Comparison of ENCODE assay signal across 37 cellular contexts in the genomic region with DNA sequence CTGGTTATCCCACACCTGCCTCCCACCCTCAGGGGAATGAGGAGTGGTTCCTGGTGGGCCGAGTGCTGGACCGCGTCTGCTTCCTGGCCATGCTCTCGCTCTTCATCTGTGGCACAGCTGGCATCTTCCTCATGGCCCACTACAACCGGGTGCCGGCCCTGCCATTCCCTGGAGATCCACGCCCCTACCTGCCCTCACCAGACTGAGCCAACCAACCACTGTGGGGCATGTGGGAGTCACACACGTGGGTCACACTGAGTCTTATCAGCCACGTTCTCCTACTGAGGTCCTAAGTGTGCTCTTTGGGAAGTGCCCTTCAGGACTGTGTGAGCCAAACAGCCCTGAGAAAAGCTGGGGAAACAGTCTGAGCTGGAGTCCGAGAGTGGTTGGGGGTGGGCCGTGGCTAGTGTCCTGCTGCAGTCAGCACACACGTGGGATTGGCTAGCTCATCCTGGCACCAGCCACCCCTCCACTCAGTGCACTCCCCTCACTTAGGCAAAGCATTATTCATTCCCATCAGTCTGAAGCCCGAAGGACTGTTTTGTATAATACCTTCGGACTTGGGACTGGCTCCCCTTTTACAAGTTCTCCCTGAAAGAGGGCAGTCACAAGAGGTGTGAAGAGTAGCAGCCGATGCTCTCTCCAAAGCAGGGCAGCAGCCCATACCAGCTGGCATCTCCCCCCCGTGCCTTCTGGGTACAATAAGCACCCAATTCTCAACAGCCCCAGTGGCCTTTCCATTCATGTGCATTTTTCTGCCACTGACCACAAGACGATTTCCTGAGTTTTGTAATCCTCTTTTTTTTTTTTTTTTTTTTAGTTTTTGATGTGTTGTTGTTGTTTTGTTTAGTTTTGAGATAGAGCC. TPM values are rescaled to one million over a fixed set of nuclear protein-coding genes. Genes with fewer than 3 reads are reported as not detected.
DNase-seq lines count a peak whose midpoint lies in the region; ATAC-seq and TF ChIP-seq lines count a peak whose summit lies in the region.
"Had no signal": no experiment of that assay in that cellular context is flagged by ENCODE, and none has a peak within 500 bp of the region (broad histone marks: within the 10 kb centered on the region; RNA-seq: fewer than 3 reads in every experiment).

No MANE protein-coding gene starts in this region.

- H3K79me1 ChIP-seq in mesenchymal stem cell (replicated peaks; ENCODE audit: low read length, poor library complexity, severe bottlenecking), result peaks cover 32% of the 10 kb centered on the region

- no peaks in the 10 kb centered on the region for H3K9me2 ChIP-seq in SK-N-SH

- TF ChIP-seq RAD21 in SK-N-SH (IDR thresholded peaks at IDR 0.05; ENCODE audit: low read length), result no peak

- H3K9me3 ChIP-seq in SK-N-SH (no peaks in the 10 kb centered on the region), mesenchymal stem cell (ENCODE audit: control insufficient read depth, low read length) (peaks cover 3% of the 10 kb centered on the region), upper lobe of right lung (no peaks in the 10 kb centered on the region), T-helper 17 cell (ENCODE audit: control insufficient read depth, low read length, poor library complexity, severe bottlenecking) (no peaks in the 10 kb centered on the region)
- H3K9me3 ChIP-seq: esophagus squamous epithelium, right lobe of liver had no signal

- H3K27ac ChIP-seq in SK-N-SH (ENCODE audit: low read depth in 2 of 2, low read length in 1 of 2) (no peak overlapping the region), coronary artery (no peak overlapping the region), mesenchymal stem cell (ENCODE audit: low read length, poor library complexity, severe bottlenecking) (no peak overlapping the region), upper lobe of right lung (no peak overlapping the region)
- H3K27ac ChIP-seq: esophagus squamous epithelium, foreskin keratinocyte, heart left ventricle, neural progenitor cell, right lobe of liver, SJSA1 had no signal

- no peak overlapping the region for H2BK120ac ChIP-seq in mesenchymal stem cell (ENCODE audit: low read depth, low read length)

- peak overlapping the region; percentile 23 for H4K91ac ChIP-seq in mesenchymal stem cell (ENCODE audit: low read length)

- no peaks in the 10 kb centered on the region for H4K20me1 ChIP-seq in SK-N-SH (ENCODE audit: insufficient read depth)

- H3K36me3 ChIP-seq in SK-N-SH (replicated peaks in 1 of 2; ENCODE audit: control insufficient read depth in 1 of 2, insufficient read depth in 2 of 2, low read length in 1 of 2) (peaks cover 2 to 5% of the 10 kb centered on the region in 2 experiments), mesenchymal stem cell (ENCODE audit: control insufficient read depth in 1 of 2, insufficient read depth in 2 of 2, low read depth in 1 of 2, low read length in 2 of 2) (peaks cover 12 to 28% of the 10 kb centered on the region in 2 experiments), upper lobe of right lung (no peaks in the 10 kb centered on the region)
- H3K36me3 ChIP-seq: neural progenitor cell, right lobe of liver had no signal

- H3K4me1 Mint-ChIP-seq in T-helper 17 cell, result peaks cover 41% of the 10 kb centered on the region

- H2AFZ ChIP-seq in SK-N-SH (ENCODE audit: low read depth) (no peak overlapping the region), mesenchymal stem cell (ENCODE audit: low read depth, low read length) (no peak overlapping the region)
- H2AFZ ChIP-seq: neural progenitor cell had no signal

- no peak overlapping the region for H3K23ac ChIP-seq in mesenchymal stem cell (ENCODE audit: low read length in 2 of 2)

- H3K4me2 ChIP-seq in SK-N-SH (no peak overlapping the region), mesenchymal stem cell (ENCODE audit: low read length, poor library complexity, severe bottlenecking) (no peak overlapping the region)
- H3K4me2 ChIP-seq: neural progenitor cell had no signal

- intact Hi-C loops in upper lobe of right lung (cut with DNase I), result no loop called here

- no peak for TF ChIP-seq EP300 in SK-N-SH (IDR thresholded peaks at IDR 0.05; ENCODE audit: borderline replicate concordance in 1 of 2, low read depth in 1 of 2, low read length in 1 of 2)

- no peak overlapping the region for H2BK5ac ChIP-seq in mesenchymal stem cell (ENCODE audit: low read depth, low read length, poor library complexity, severe bottlenecking)

- H3K18ac ChIP-seq in mesenchymal stem cell (ENCODE audit: low read depth in 1 of 2, low read length in 2 of 2), result no peak overlapping the region

- no peak overlapping the region for H4K8ac ChIP-seq in mesenchymal stem cell (ENCODE audit: low read length)

- no peak for TF ChIP-seq CTCF in SK-N-SH (IDR thresholded peaks at IDR 0.05)
- no peak for TF ChIP-seq CTCF in coronary artery (IDR thresholded peaks at IDR 0.05)
- TF ChIP-seq CTCF in upper lobe of right lung (IDR thresholded peaks at IDR 0.05), result no peak

- H3F3A ChIP-seq in SK-N-SH (replicated peaks; ENCODE audit: insufficient read depth), result no peaks in the 10 kb centered on the region

- WGBS in SK-N-SH (ENCODE audit: low lambda C conversion rate), result 83% methylated on average over 9 of the region's 17 CpGs
- 93% methylated on average over 16 of the region's 17 CpGs for WGBS in mesenchymal stem cell

- no peak overlapping the region for H2BK15ac ChIP-seq in mesenchymal stem cell (ENCODE audit: low read depth, poor library complexity, severe bottlenecking)

- H3K4me3 Mint-ChIP-seq in T-helper 17 cell, result no peak overlapping the region
- H3K4me3 Mint-ChIP-seq: activated B cell treated with CpG ODN at 0.5 μM for 24 hours; activated CD4-positive, alpha-beta T cell treated with anti-CD3 and anti-CD28 coated beads, Interleukin-2, amount 10 ng/mL, durations not matched to agents 7 days and 5 days; activated CD8-positive, alpha-beta memory T cell treated with anti-CD3 and anti-CD28 coated beads, Interleukin-2, amount 10 ng/mL, durations not matched to agents 7 days and 5 days; activated T-cell treated with anti-CD3 and anti-CD28 coated beads, Interleukin-2, amount 50 U/mL, for 4 hours; neural progenitor cell had no signal

- H3K27me3 Mint-ChIP-seq in T-helper 17 cell, result no peaks in the 10 kb centered on the region
- H3K27me3 Mint-ChIP-seq: activated B cell treated with CpG ODN at 0.5 μM for 24 hours; activated CD4-positive, alpha-beta T cell treated with anti-CD3 and anti-CD28 coated beads, Interleukin-2, amount 10 ng/mL, durations not matched to agents 7 days and 5 days; activated CD8-positive, alpha-beta memory T cell treated with anti-CD3 and anti-CD28 coated beads, Interleukin-2, amount 10 ng/mL, durations not matched to agents 7 days and 5 days; CD4-positive, CD25-positive, alpha-beta regulatory T cell; T-cell had no signal

- H2AK5ac ChIP-seq in mesenchymal stem cell (ENCODE audit: low read length, severe bottlenecking), result no peak overlapping the region

- no peak overlapping the region for H2BK12ac ChIP-seq in mesenchymal stem cell (ENCODE audit: low read length in 2 of 2)

- no peaks in the 10 kb centered on the region for H3K36me3 Mint-ChIP-seq in T-helper 17 cell (ENCODE audit: low read depth)

- no peak overlapping the region for H3K14ac ChIP-seq in mesenchymal stem cell (ENCODE audit: low read length in 2 of 2)

- H3K4ac ChIP-seq in mesenchymal stem cell (ENCODE audit: low read depth in 1 of 2, low read length in 2 of 2), result no peak overlapping the region

- H3K9ac ChIP-seq in SK-N-SH (no peak overlapping the region), mesenchymal stem cell (ENCODE audit: low read length) (no peak overlapping the region)
- H3K9ac ChIP-seq: neural progenitor cell had no signal

- H3K4me1 ChIP-seq in SK-N-SH (ENCODE audit: control insufficient read depth in 1 of 2, insufficient read depth in 2 of 2, low read depth in 1 of 2, low read length in 1 of 2), result no peaks in the 10 kb centered on the region; a peak in 2 of 4 replicates
- H3K4me1 ChIP-seq in mesenchymal stem cell (ENCODE audit: control insufficient read depth, insufficient read depth, low read depth, low read length), result peaks cover 3% of the 10 kb centered on the region
- peaks cover 11% of the 10 kb centered on the region for H3K4me1 ChIP-seq in upper lobe of right lung
- H3K4me1 ChIP-seq: foreskin keratinocyte, SJSA1 had no signal

- CTCF ChIA-PET in SK-N-SH (lab: Yijun Ruan, JAX), result no interaction called here

- ATAC-seq in SK-N-SH treated with all-trans-retinoic acid at 6 μM for 48 hours (no peak), upper lobe of right lung (peak; percentile 55), GM21825 (IDR thresholded peaks at IDR 0.05; ENCODE audit: unreplicated experiment) (no peak), T-helper 17 cell (no peak)
- ATAC-seq: activated CD8-positive, alpha-beta memory T cell treated with anti-CD3 and anti-CD28 coated beads, Interleukin-2, amount 10 ng/mL, durations not matched to agents 7 days and 5 days; activated T-cell treated with anti-CD3 and anti-CD28 coated beads, Interleukin-2, amount 50 U/mL, for 4 hours; foreskin keratinocyte; heart left ventricle; right lobe of liver; T-cell had no signal

- no peak overlapping the region for H3K4me3 ChIP-seq in SK-N-SH (ENCODE audit: low read depth in 2 of 2, low read length in 1 of 2)
- H3K4me3 ChIP-seq in coronary artery, result no peak overlapping the region
- H3K4me3 ChIP-seq in mesenchymal stem cell (ENCODE audit: insufficient read depth in 1 of 2, low read depth in 1 of 2, low read length in 2 of 2), result no peak overlapping the region
- no peak overlapping the region for H3K4me3 ChIP-seq in upper lobe of right lung
- H3K4me3 ChIP-seq: esophagus squamous epithelium, heart left ventricle, neural progenitor cell, right lobe of liver, SJSA1 had no signal

- no peak overlapping the region for H3K27ac Mint-ChIP-seq in T-helper 17 cell
- H3K27ac Mint-ChIP-seq: activated B cell treated with CpG ODN at 0.5 μM for 24 hours; activated CD4-positive, alpha-beta T cell treated with anti-CD3 and anti-CD28 coated beads, Interleukin-2, amount 10 ng/mL, durations not matched to agents 7 days and 5 days; activated CD8-positive, alpha-beta memory T cell treated with anti-CD3 and anti-CD28 coated beads, Interleukin-2, amount 10 ng/mL, durations not matched to agents 7 days and 5 days; neural progenitor cell had no signal

- POLR2A ChIA-PET in SK-N-SH (lab: Yijun Ruan, JAX), result no interaction called here

- peaks cover 37% of the 10 kb centered on the region for H3K79me2 ChIP-seq in SK-N-SH (ENCODE audit: insufficient read depth)

- DNase-seq in SK-N-SH, result peak; percentile 12
- DNase-seq in coronary artery (ENCODE audit: low spot score), result peak; percentile 58
- DNase-seq in mesenchymal stem cell, result no peak
- no peak for DNase-seq in upper lobe of right lung
- DNase-seq in A172 (ENCODE audit: low spot score), result no peak
- DNase-seq in T-helper 17 cell, result no peak
- DNase-seq: 8988T; activated B cell treated with CpG ODN at 0.5 μM for 24 hours; activated CD4-positive, alpha-beta T cell treated with anti-CD3 and anti-CD28 coated beads, Interleukin-2, amount 10 ng/mL, durations not matched to agents 7 days and 5 days; activated CD8-positive, alpha-beta memory T cell treated with anti-CD3 and anti-CD28 coated beads, Interleukin-2, amount 10 ng/mL, durations not matched to agents 7 days and 5 days; activated naive CD4-positive, alpha-beta T cell; activated T-cell treated with anti-CD3 and anti-CD28 coated beads, Interleukin-2, amount 50 U/mL, for 4 hours; CD4-positive, CD25-positive, alpha-beta regulatory T cell; DMS79 treated with DMSO at 0.1 percent for 48 hours; esophagus squamous epithelium; foreskin keratinocyte; GDM1; IMR-90; kidney; mammary epithelial cell; NCI-H1105 treated with DMSO at 0.1 percent for 48 hours; NCI-H187 treated with DMSO at 0.1 percent for 48 hours; NCI-H2171; stimulated activated CD4-positive, alpha-beta T cell treated with anti-CD3 and anti-CD28 coated beads, Interleukin-4, amount 100 ng/mL, for 4 hours; T-cell; trophoblast cell had no signal

- H3K27me3 ChIP-seq in SK-N-SH (ENCODE audit: insufficient read depth), result no peaks in the 10 kb centered on the region
- peaks cover 0 to 1% of the 10 kb centered on the region in 2 experiments for H3K27me3 ChIP-seq in mesenchymal stem cell (ENCODE audit: control insufficient read depth in 1 of 2, insufficient read depth in 1 of 2, low read length in 2 of 2)
- H3K27me3 ChIP-seq in upper lobe of right lung, result no peaks in the 10 kb centered on the region
- H3K27me3 ChIP-seq: foreskin keratinocyte, heart left ventricle, neural progenitor cell, right lobe of liver, SJSA1 had no signal

RNA-seq across cellular contexts. Expression of a gene that starts 4.6 kb away (rescaled TPM):
- polyA plus RNA-seq in SK-N-SH (2012; rRNA removed), result 4.6 and 7.0 TPM in 2 replicates
- 5.5 and 6.1 TPM in 2 replicates for polyA plus RNA-seq in SK-N-SH (2012; cell fraction: cytosol; rRNA removed)
- 9.0 and 11.7 TPM in 2 replicates for polyA plus RNA-seq in SK-N-SH (2012; cell fraction: nucleus; rRNA removed)
- 2.6 TPM for polyA plus RNA-seq in mesenchymal stem cell (2013, experiment 1 of 2)
- 2.8 TPM for polyA plus RNA-seq in mesenchymal stem cell (2013, experiment 2 of 2)
- 3.9 TPM for total RNA-seq in upper lobe of right lung
- 11.5 and 11.8 TPM in 2 replicates for total RNA-seq in A172 (2014; rRNA removed; shearing (Covaris generic))
- total RNA-seq in T-helper 17 cell, result 10 to 100 TPM; 14.6 to 17.2 TPM

RNA-seq across cellular contexts. Expression of a gene that starts 4.7 kb away (rescaled TPM):
- polyA plus RNA-seq in SK-N-SH (2012; rRNA removed), result 27.6 and 29.1 TPM in 2 replicates
- polyA plus RNA-seq in SK-N-SH (2012; cell fraction: cytosol; rRNA removed), result 51.9 and 54.2 TPM in 2 replicates
- polyA plus RNA-seq in SK-N-SH (2012; cell fraction: nucleus; rRNA removed), result 37.0 and 55.6 TPM in 2 replicates
- 66.8 TPM for polyA plus RNA-seq in mesenchymal stem cell (2013, experiment 1 of 2)
- polyA plus RNA-seq in mesenchymal stem cell (2013, experiment 2 of 2), result 68.3 TPM
- total RNA-seq in upper lobe of right lung (68.0 TPM), T-helper 17 cell (10 to 100 TPM; 52.1 to 58.8 TPM)
- 122 and 140 TPM in 2 replicates for total RNA-seq in A172 (2014; rRNA removed; shearing (Covaris generic))

RNA-seq across cellular contexts. Expression of a gene that starts 6.3 kb away (rescaled TPM):
- polyA plus RNA-seq in SK-N-SH (2012; rRNA removed), result not detected in 2 replicates
- polyA plus RNA-seq in SK-N-SH (2012; cell fraction: cytosol; rRNA removed), result not detected in 2 replicates
- not detected in 2 replicates for polyA plus RNA-seq in SK-N-SH (2012; cell fraction: nucleus; rRNA removed)
- not detected for polyA plus RNA-seq in mesenchymal stem cell (2013, experiment 1 of 2)
- polyA plus RNA-seq in mesenchymal stem cell (2013, experiment 2 of 2), result not detected
- total RNA-seq in upper lobe of right lung (not detected), T-helper 17 cell (not detected)
- not detected in 2 replicates for total RNA-seq in A172 (2014; rRNA removed; shearing (Covaris generic))
- total RNA-seq: activated B cell treated with CpG ODN at 0.5 μM for 24 hours; activated CD4-positive, alpha-beta T cell treated with anti-CD3 and anti-CD28 coated beads, Interleukin-2, amount 10 ng/mL, durations not matched to agents 7 days and 5 days; activated CD8-positive, alpha-beta memory T cell treated with anti-CD3 and anti-CD28 coated beads, Interleukin-2, amount 10 ng/mL, durations not matched to agents 7 days and 5 days; activated T-cell treated with anti-CD3 and anti-CD28 coated beads, Interleukin-2, amount 50 U/mL, for 4 hours; CD4-positive, CD25-positive, alpha-beta regulatory T cell; dermis microvascular lymphatic vessel endothelial cell; esophagus squamous epithelium; foreskin keratinocyte; heart left ventricle; IMR-90; kidney; mammary epithelial cell; NCI-H460; right lobe of liver; RPMI7951; SJSA1; subcutaneous adipose tissue; T-cell had no signal
- polyA plus RNA-seq: adipose tissue, foreskin keratinocyte, heart left ventricle, IMR-90, mammary epithelial cell had no signal

RNA-seq across cellular contexts. Expression of a gene that starts 19.8 kb away (rescaled TPM):
- 0.12 TPM in 1 of 2 replicates, not detected in the other for polyA plus RNA-seq in SK-N-SH (2012; rRNA removed)
- polyA plus RNA-seq in SK-N-SH (2012; cell fraction: cytosol; rRNA removed), result not detected in 2 replicates
- 0.06 TPM in 1 of 2 replicates, not detected in the other for polyA plus RNA-seq in SK-N-SH (2012; cell fraction: nucleus; rRNA removed)
- polyA plus RNA-seq in mesenchymal stem cell (2013, experiment 1 of 2), result not detected
- not detected for polyA plus RNA-seq in mesenchymal stem cell (2013, experiment 2 of 2)
- total RNA-seq in upper lobe of right lung (not detected), T-helper 17 cell (not detected)
- total RNA-seq in A172 (2014; rRNA removed; shearing (Covaris generic)), result not detected in 2 replicates
- total RNA-seq: activated B cell treated with CpG ODN at 0.5 μM for 24 hours; activated CD4-positive, alpha-beta T cell treated with anti-CD3 and anti-CD28 coated beads, Interleukin-2, amount 10 ng/mL, durations not matched to agents 7 days and 5 days; activated CD8-positive, alpha-beta memory T cell treated with anti-CD3 and anti-CD28 coated beads, Interleukin-2, amount 10 ng/mL, durations not matched to agents 7 days and 5 days; activated T-cell treated with anti-CD3 and anti-CD28 coated beads, Interleukin-2, amount 50 U/mL, for 4 hours; CD4-positive, CD25-positive, alpha-beta regulatory T cell; dermis microvascular lymphatic vessel endothelial cell; esophagus squamous epithelium; foreskin keratinocyte; heart left ventricle; IMR-90; kidney; mammary epithelial cell; right lobe of liver; RPMI7951; SJSA1; subcutaneous adipose tissue; T-cell had no signal
- polyA plus RNA-seq: CD4-positive, CD25-positive, alpha-beta regulatory T cell; foreskin keratinocyte; heart left ventricle; IMR-90; mammary epithelial cell had no signal

RNA-seq across cellular contexts. Expression of a gene that starts 25.6 kb away (rescaled TPM):
- polyA plus RNA-seq in SK-N-SH (2012; rRNA removed), result not detected in 2 replicates
- polyA plus RNA-seq in SK-N-SH (2012; cell fraction: cytosol; rRNA removed), result not detected in 2 replicates
- polyA plus RNA-seq in SK-N-SH (2012; cell fraction: nucleus; rRNA removed), result not detected in 2 replicates
- polyA plus RNA-seq in mesenchymal stem cell (2013, experiment 1 of 2), result not detected
- polyA plus RNA-seq in mesenchymal stem cell (2013, experiment 2 of 2), result not detected
- total RNA-seq in upper lobe of right lung, result not detected
- total RNA-seq in A172 (2014; rRNA removed; shearing (Covaris generic)), result not detected in 2 replicates
- total RNA-seq in T-helper 17 cell, result not detected
- total RNA-seq: activated B cell treated with CpG ODN at 0.5 μM for 24 hours; activated CD4-positive, alpha-beta T cell treated with anti-CD3 and anti-CD28 coated beads, Interleukin-2, amount 10 ng/mL, durations not matched to agents 7 days and 5 days; activated CD8-positive, alpha-beta memory T cell treated with anti-CD3 and anti-CD28 coated beads, Interleukin-2, amount 10 ng/mL, durations not matched to agents 7 days and 5 days; activated T-cell treated with anti-CD3 and anti-CD28 coated beads, Interleukin-2, amount 50 U/mL, for 4 hours; CD4-positive, CD25-positive, alpha-beta regulatory T cell; dermis microvascular lymphatic vessel endothelial cell; esophagus squamous epithelium; foreskin keratinocyte; IMR-90; kidney; mammary epithelial cell; NCI-H460; RPMI7951; SJSA1; subcutaneous adipose tissue; T-cell had no signal
- polyA plus RNA-seq: adipose tissue; CD4-positive, CD25-positive, alpha-beta regulatory T cell; foreskin keratinocyte; IMR-90; mammary epithelial cell had no signal

Comparison
In these comparisons a context has a peak if more than half of its experiments do, and no peak if none do; other contexts are left out.
1. DNase-seq: peak in SK-N-SH (single experiment) and coronary artery (single experiment); none in mesenchymal stem cell (single experiment), upper lobe of right lung (single experiment), A172 (single experiment) and T-helper 17 cell (0 of 3).